In genomic region chr11:515131-515530, GRCh38 we compare ENCODE assay signal across 19 cellular contexts. TPM values are rescaled to one million over a fixed set of nuclear protein-coding genes. Genes with fewer than 3 reads are reported as not detected.
DNase-seq lines count a peak whose midpoint lies in the region; ATAC-seq and TF ChIP-seq lines count a peak whose summit lies in the region.
"Had no signal": no experiment of that assay in that cellular context is flagged by ENCODE, and none has a peak within 500 bp of the region (broad histone marks: within the 10 kb centered on the region; RNA-seq: fewer than 3 reads in every experiment).

No MANE protein-coding gene starts in this region.

- H3K4me1 Mint-ChIP-seq in CD4-positive, alpha-beta T cell (ENCODE audit: low read depth): peaks cover 4% of the 10 kb centered on the region
- peaks cover 0 to 7% of the 10 kb centered on the region in 2 donors for H3K4me1 Mint-ChIP-seq in natural killer cell

- TF ChIP-seq CTCF in CD4-positive, alpha-beta T cell (IDR thresholded peaks at IDR 0.05): no peak
- TF ChIP-seq CTCF in RWPE2 (IDR thresholded peaks at IDR 0.05; ENCODE audit: poor library complexity, severe bottlenecking) (no peak), smooth muscle cell (IDR thresholded peaks at IDR 0.05; ENCODE audit: borderline replicate concordance, insufficient read depth, poor library complexity, severe bottlenecking) (no peak), natural killer cell (IDR thresholded peaks at IDR 0.05) (no peak)

- no peak overlapping the region for H3K27ac Mint-ChIP-seq in CD4-positive, alpha-beta T cell
- H3K27ac Mint-ChIP-seq in natural killer cell: no peak overlapping the region

- H3K4me3 Mint-ChIP-seq in CD4-positive, alpha-beta T cell: peak overlapping the region; percentile 10
- H3K4me3 Mint-ChIP-seq in natural killer cell: no peak overlapping the region

- H3K27me3 ChIP-seq in CD4-positive, alpha-beta T cell (ENCODE audit: control insufficient read depth, insufficient read depth, low read length): no peaks in the 10 kb centered on the region
- no peaks in the 10 kb centered on the region for H3K27me3 ChIP-seq in RWPE2 (ENCODE audit: insufficient read depth, poor library complexity, severe bottlenecking)
- H3K27me3 ChIP-seq in esophagus (ENCODE audit: control insufficient read depth in 1 of 2, insufficient read depth in 2 of 2, low read length in 2 of 2): no peaks in the 10 kb centered on the region
- no peaks in the 10 kb centered on the region for H3K27me3 ChIP-seq in smooth muscle cell (ENCODE audit: low read depth)
- H3K27me3 ChIP-seq: BLaER1 treated with 17β-estradiol and CSF1 and Interleukin-3, amounts not matched to agents 10 nM and 100 nM had no signal

- H3K36me3 ChIP-seq in RWPE2 (ENCODE audit: low read depth): peaks cover 13% of the 10 kb centered on the region
- no peaks in the 10 kb centered on the region for H3K36me3 ChIP-seq in esophagus (ENCODE audit: control insufficient read depth in 2 of 2, insufficient read depth in 2 of 2, low read length in 1 of 2)
- no peaks in the 10 kb centered on the region for H3K36me3 ChIP-seq in smooth muscle cell (ENCODE audit: low read depth)

- no peak overlapping the region for H3K9ac ChIP-seq in smooth muscle cell (ENCODE audit: low read depth)
- H3K9ac ChIP-seq: BLaER1 treated with 17β-estradiol and CSF1 and Interleukin-3, amounts not matched to agents 10 nM and 100 nM; KMS-11 had no signal

- WGBS in esophagus, 2 donors: 61 to 66% methylated on average over 6 of the region's 6 CpGs
- 88% methylated on average over 6 of the region's 6 CpGs for WGBS in smooth muscle cell (ENCODE audit: low lambda C conversion rate)

- H3F3A ChIP-seq in smooth muscle cell (ENCODE audit: low read depth): peaks cover 4% of the 10 kb centered on the region

- no peak overlapping the region for H3K4me2 ChIP-seq in smooth muscle cell
- H3K4me2 ChIP-seq: A549; BLaER1 treated with 17β-estradiol and CSF1 and Interleukin-3, amounts not matched to agents 10 nM and 100 nM; KMS-11 had no signal

- no peaks in the 10 kb centered on the region for H3K79me2 ChIP-seq in smooth muscle cell (ENCODE audit: low read depth)

- peaks cover 16% of the 10 kb centered on the region for H3K4me1 ChIP-seq in RWPE2 (ENCODE audit: insufficient read depth, poor library complexity, severe bottlenecking)
- H3K4me1 ChIP-seq in esophagus (ENCODE audit: control insufficient read depth in 2 of 2, insufficient read depth in 2 of 2, low read length in 1 of 2): no peaks in the 10 kb centered on the region
- H3K4me1 ChIP-seq in smooth muscle cell (ENCODE audit: low read depth): no peaks in the 10 kb centered on the region

- H2AFZ ChIP-seq in smooth muscle cell (ENCODE audit: low read depth): no peak overlapping the region

- H3K9me3 Mint-ChIP-seq in CD4-positive, alpha-beta T cell: peaks cover 2% of the 10 kb centered on the region
- peaks cover 0 to 3% of the 10 kb centered on the region in 2 donors for H3K9me3 Mint-ChIP-seq in natural killer cell

- DNase-seq in CD4-positive, alpha-beta T cell: no peak
- DNase-seq in RWPE2 (ENCODE audit: low spot score): peak; percentile 88
- no peak for DNase-seq in smooth muscle cell (lab: John Stamatoyannopoulos, UW; ENCODE audit: unreplicated experiment)
- DNase-seq in natural killer cell: no peak
- DNase-seq: DMS 273 treated with DMSO at 0.1 percent for 48 hours, GDM1, HCEC 1CT, NCI-H1092, NCI-H146, NCI-H2081, NCI-H524 had no signal

- POLR2A ChIA-PET in CD4-positive, alpha-beta T cell (lab: Charles Lee): interaction anchor here (1.2 kb wide), 1 partner anchor 308 kb away, joined by 3 read pairs; the partner anchor contains the start of genes BET1L and RIC8A

- ATAC-seq in CD4-positive, alpha-beta T cell (ENCODE audit: poor library complexity): no peak
- ATAC-seq in RWPE2 (ENCODE audit: low read depth) (peak; percentile 90), HG03460 (IDR thresholded peaks at IDR 0.05; ENCODE audit: unreplicated experiment) (no peak), GM19324 (IDR thresholded peaks at IDR 0.05; ENCODE audit: low FRiP score, unreplicated experiment) (no peak), natural killer cell (no peak)
- ATAC-seq: A549, GM12878, Right ventricle myocardium inferior had no signal

- no peaks in the 10 kb centered on the region for H4K20me1 ChIP-seq in smooth muscle cell (ENCODE audit: low read depth)

- H3K27ac ChIP-seq in CD4-positive, alpha-beta T cell (ENCODE audit: low read depth, low read length): no peak overlapping the region
- peak overlapping the region; percentile 95 for H3K27ac ChIP-seq in RWPE2 (ENCODE audit: poor library complexity, severe bottlenecking)
- H3K27ac ChIP-seq in esophagus (ENCODE audit: low read depth in 2 of 2, low read length in 1 of 2): peak overlapping the region; percentile 87 to 99
- peak overlapping the region; percentile 83 for H3K27ac ChIP-seq in smooth muscle cell (ENCODE audit: low read depth)
- H3K27ac ChIP-seq: A549; BLaER1 treated with 17β-estradiol and CSF1 and Interleukin-3, amounts not matched to agents 10 nM and 100 nM; KMS-11 had no signal

- no peak overlapping the region for H3K4me3 ChIP-seq in RWPE2 (ENCODE audit: severe bottlenecking)
- H3K4me3 ChIP-seq in esophagus (ENCODE audit: low read depth in 1 of 2, low read length in 2 of 2): no peak overlapping the region
- no peak overlapping the region for H3K4me3 ChIP-seq in smooth muscle cell
- H3K4me3 ChIP-seq: A549; BLaER1 treated with 17β-estradiol and CSF1 and Interleukin-3, amounts not matched to agents 10 nM and 100 nM; GM12878 had no signal

- H3K27me3 Mint-ChIP-seq in CD4-positive, alpha-beta T cell: no peaks in the 10 kb centered on the region
- H3K27me3 Mint-ChIP-seq in natural killer cell (ENCODE audit: low read depth in 2 of 2): no peaks in the 10 kb centered on the region

- CTCF ChIA-PET in CD4-positive, alpha-beta T cell (lab: Charles Lee): no interaction called here

- H3K9me3 ChIP-seq in CD4-positive, alpha-beta T cell (ENCODE audit: control insufficient read depth, low read length): peaks cover 6% of the 10 kb centered on the region
- no peaks in the 10 kb centered on the region for H3K9me3 ChIP-seq in RWPE2 (ENCODE audit: severe bottlenecking)
- no peaks in the 10 kb centered on the region for H3K9me3 ChIP-seq in esophagus (ENCODE audit: control insufficient read depth in 2 of 2, insufficient read depth in 1 of 2, low read depth in 1 of 2, low read length in 1 of 2)
- no peaks in the 10 kb centered on the region for H3K9me3 ChIP-seq in smooth muscle cell (replicated peaks; ENCODE audit: low read depth)

- peaks cover 28% of the 10 kb centered on the region for H3K36me3 Mint-ChIP-seq in CD4-positive, alpha-beta T cell (ENCODE audit: low read depth)
- H3K36me3 Mint-ChIP-seq in natural killer cell: no peaks in the 10 kb centered on the region

- intact Hi-C loops in CD4-positive, alpha-beta T cell (cut with DNase I, micrococcal nuclease): loop anchor here in 1 of 2 experiments (10.0 kb wide), 1 partner anchor 210 kb away; the partner anchor contains the start of gene IFITM2
- intact Hi-C loops in natural killer cell (cut with micrococcal nuclease): loop anchor here (5.0 kb wide), 1 partner anchor 278 kb away; the partner anchor contains the start of genes PSMD13 and SIRT3

RNA-seq across cellular contexts. Expression of gene RNH1, which starts 8.1 kb away (rescaled TPM):
- 100 to 1,000 TPM; 131 to 132 TPM for total RNA-seq in CD4-positive, alpha-beta T cell
- 100 to 1,000 TPM; 106 to 219 TPM for polyA plus RNA-seq in esophagus
- total RNA-seq in smooth muscle cell: 91.3 and 106 TPM in 2 replicates
- 242 and 243 TPM in 2 replicates for polyA plus RNA-seq in smooth muscle cell
- 100 to 1,000 TPM; 113 to 120 (median 118) TPM for total RNA-seq in natural killer cell

RNA-seq across cellular contexts. Expression of gene HRAS, which starts 20.2 kb away (rescaled TPM):
- 10 to 100 TPM; 23.7 to 23.9 TPM for total RNA-seq in CD4-positive, alpha-beta T cell
- polyA plus RNA-seq in esophagus: 100 to 1,000 TPM; 163 to 257 TPM
- 19.2 and 39.9 TPM in 2 replicates for total RNA-seq in smooth muscle cell
- 59.1 and 82.5 TPM in 2 replicates for polyA plus RNA-seq in smooth muscle cell
- 10 to 100 TPM; 27.6 to 35.0 (median 30.6) TPM for total RNA-seq in natural killer cell

RNA-seq across cellular contexts. Expression of gene LRRC56, which starts 22.2 kb away (rescaled TPM):
- total RNA-seq in CD4-positive, alpha-beta T cell: 1 to 10 TPM; 2.4 TPM
- polyA plus RNA-seq in esophagus: 1 to 10 TPM; 1.7 to 4.0 TPM
- 0.31 and 1.5 TPM in 2 replicates for total RNA-seq in smooth muscle cell
- 1.5 TPM in 2 replicates for polyA plus RNA-seq in smooth muscle cell
- total RNA-seq in natural killer cell: 1 to 10 TPM; 1.5 to 2.4 (median 2.2) TPM

RNA-seq across cellular contexts. Expression of gene LMNTD2, which starts 45.4 kb away (rescaled TPM):
- total RNA-seq in CD4-positive, alpha-beta T cell: 10 to 100 TPM in 1 of 2 experiments, 1 to 10 TPM in 1; 8.2 to 10.3 TPM
- polyA plus RNA-seq in esophagus (1 to 10 TPM; 2.9 to 6.9 TPM), smooth muscle cell (3.6 and 9.3 TPM in 2 replicates)
- total RNA-seq in smooth muscle cell (3.2 TPM in 1 of 2 replicates, not detected in the other), natural killer cell (1 to 10 TPM; 3.5 to 5.2 (median 5.0) TPM)

RNA-seq across cellular contexts. Expression of gene RASSF7, which starts 45.6 kb away (rescaled TPM):
- total RNA-seq in CD4-positive, alpha-beta T cell: 10 to 100 TPM; 14.1 to 15.7 TPM
- 10 to 100 TPM; 46.6 to 82.4 TPM for polyA plus RNA-seq in esophagus
- 18.6 and 21.7 TPM in 2 replicates for total RNA-seq in smooth muscle cell
- polyA plus RNA-seq in smooth muscle cell: 20.4 and 38.6 TPM in 2 replicates
- 10 to 100 TPM; 19.0 to 21.7 (median 20.0) TPM for total RNA-seq in natural killer cell
